In the genomic region with DNA sequence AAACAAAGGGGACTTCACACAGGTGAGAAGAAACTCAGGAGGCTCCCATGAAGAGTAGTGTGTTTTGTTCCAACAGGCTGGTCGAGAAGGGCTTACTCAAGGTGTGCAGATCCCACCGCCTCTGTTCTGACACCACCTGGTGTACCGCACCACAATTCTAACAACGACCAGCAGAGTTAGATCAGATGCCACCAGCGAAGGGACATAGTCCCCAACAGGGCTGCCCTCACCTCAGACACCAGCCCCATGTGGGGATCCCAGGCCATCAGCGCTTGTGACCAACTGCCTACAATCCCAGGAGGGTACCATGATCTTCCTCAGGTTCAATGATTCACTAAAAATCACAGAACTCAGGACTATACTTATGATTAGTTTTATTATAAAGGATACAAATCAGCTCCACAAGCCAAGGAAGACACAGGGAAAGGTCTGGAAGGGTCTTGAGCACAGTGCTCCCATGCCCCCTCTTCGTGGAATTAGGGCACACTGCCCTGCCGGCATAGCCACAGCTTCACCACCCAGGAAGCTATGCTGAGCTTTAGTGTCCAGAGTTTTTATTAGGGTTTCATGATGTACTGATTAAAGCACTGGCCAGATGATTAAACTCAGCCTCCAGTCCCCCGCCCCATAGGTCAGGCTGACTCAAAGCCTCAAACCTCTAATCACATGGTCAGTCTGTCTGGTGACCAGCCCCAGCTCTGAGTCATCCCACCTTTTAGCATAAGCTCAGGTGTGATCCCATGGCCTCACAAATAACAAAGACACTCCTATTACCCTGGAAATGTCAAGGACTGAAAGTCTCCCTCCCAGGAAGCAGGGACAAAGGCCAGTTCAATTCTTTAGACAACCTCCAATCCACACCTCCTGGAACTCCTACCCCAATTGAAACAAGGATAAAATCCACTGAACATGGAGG, we compare ENCODE assay signal across 21 cellular contexts. TPM values are rescaled to one million over a fixed set of nuclear protein-coding genes. Genes with fewer than 3 reads are reported as not detected.
DNase-seq lines count a peak whose midpoint lies in the region; ATAC-seq and TF ChIP-seq lines count a peak whose summit lies in the region.
"Had no signal": no experiment of that assay in that cellular context is flagged by ENCODE, and none has a peak within 500 bp of the region (broad histone marks: within the 10 kb centered on the region; RNA-seq: fewer than 3 reads in every experiment).

No MANE protein-coding gene starts in this region.

- no peak overlapping the region for H3K9ac ChIP-seq in mammary epithelial cell (ENCODE audit: insufficient read depth, low read length)
- H3K9ac ChIP-seq: SK-N-SH had no signal

- H3K4me2 ChIP-seq in mammary epithelial cell (ENCODE audit: insufficient read depth, low read depth, low read length) = no peak overlapping the region
- H3K4me2 ChIP-seq: GM23338, SK-N-SH had no signal

- no peak for TF ChIP-seq CTCF in mammary epithelial cell (conservative IDR thresholded peaks at IDR 0.05 in 1 of 2, IDR thresholded peaks at IDR 0.05 in 1 of 2; ENCODE audit: extremely low read depth in 1 of 2, insufficient read depth in 1 of 2, low read depth in 1 of 2, low read length in 2 of 2)
- TF ChIP-seq CTCF in neutrophil (IDR thresholded peaks at IDR 0.05) = no peak

- peak; percentile 13 for ATAC-seq in activated CD4-positive, alpha-beta T cell treated with anti-CD3 and anti-CD28 coated beads for 36 hours
- ATAC-seq in HG03108 (IDR thresholded peaks at IDR 0.05; ENCODE audit: unreplicated experiment) = no peak
- no peak for ATAC-seq in HG02798 (IDR thresholded peaks at IDR 0.05; ENCODE audit: poor library complexity, unreplicated experiment)
- ATAC-seq: GM23338; naive thymus-derived CD8-positive, alpha-beta T cell; psoas muscle had no signal

- CTCF ChIA-PET in activated CD4-positive, alpha-beta T cell treated with anti-CD3 and anti-CD28 coated beads for 36 hours (lab: Charles Lee) = interaction anchor here (0.6 to 0.7 kb wide), 2 partner anchors 52 to 82 kb away, joined by 4 read pairs; no protein-coding TSS in a partner anchor
- CTCF ChIA-PET in mammary epithelial cell (lab: Charles Lee; ENCODE audit: low non-redundant PET) = no interaction called here

- H3K27ac ChIP-seq in mammary epithelial cell (ENCODE audit: insufficient read depth, low read depth, low read length) (no peak overlapping the region), neutrophil (peak overlapping the region; percentile 19)
- H3K27ac ChIP-seq in effector memory CD4-positive, alpha-beta T cell (ENCODE audit: insufficient read depth, low read length, poor library complexity, severe bottlenecking) = no peak overlapping the region
- H3K27ac ChIP-seq: C4-2B, psoas muscle had no signal

- H3K4me1 ChIP-seq in mammary epithelial cell (ENCODE audit: insufficient read depth, low read length) (no peaks in the 10 kb centered on the region), neutrophil (ENCODE audit: control insufficient read depth in 1 of 2, insufficient read depth in 1 of 2, low read depth in 1 of 2, low read length in 1 of 2) (peaks cover 35 to 40% of the 10 kb centered on the region in 2 experiments)
- no peaks in the 10 kb centered on the region for H3K4me1 ChIP-seq in effector memory CD4-positive, alpha-beta T cell (ENCODE audit: control insufficient read depth, insufficient read depth, low read length, poor library complexity, severe bottlenecking)
- H3K4me1 ChIP-seq: psoas muscle had no signal

- POLR2A ChIA-PET in activated CD4-positive, alpha-beta T cell treated with anti-CD3 and anti-CD28 coated beads for 36 hours (lab: Charles Lee) = no interaction called here

- peaks cover 17% of the 10 kb centered on the region for H3K9me3 ChIP-seq in mammary epithelial cell (replicated peaks; ENCODE audit: insufficient read depth, low read length)
- no peaks in the 10 kb centered on the region for H3K9me3 ChIP-seq in neutrophil
- no peaks in the 10 kb centered on the region for H3K9me3 ChIP-seq in effector memory CD4-positive, alpha-beta T cell (ENCODE audit: control insufficient read depth, low read length)
- H3K9me3 ChIP-seq: SK-N-SH had no signal

- H3K9me3 Mint-ChIP-seq in activated CD4-positive, alpha-beta T cell treated with anti-CD3 and anti-CD28 coated beads for 36 hours (ENCODE audit: low read depth) = peaks cover 18% of the 10 kb centered on the region

- in situ Hi-C loops in mammary epithelial cell (cut with MboI; ENCODE audit: low sequenced_read_pairs in 2 of 2) = no loop called here

- H3K27me3 ChIP-seq in mammary epithelial cell (ENCODE audit: insufficient read depth, low read length) = no peaks in the 10 kb centered on the region
- H3K27me3 ChIP-seq in neutrophil = no peaks in the 10 kb centered on the region
- H3K27me3 ChIP-seq in effector memory CD4-positive, alpha-beta T cell (replicated peaks; ENCODE audit: control insufficient read depth, insufficient read depth, low read length, poor library complexity, severe bottlenecking) = no peaks in the 10 kb centered on the region

- no peak for DNase-seq in activated CD4-positive, alpha-beta T cell treated with anti-CD3 and anti-CD28 coated beads for 36 hours
- DNase-seq in activated CD4-positive, alpha-beta T cell treated with anti-CD3 and anti-CD28 coated beads, Interleukin-2, amount 50 U/mL, for 48 hours = no peak
- DNase-seq in LoVo (ENCODE audit: low spot score) (peak; percentile 83), mammary epithelial cell (peak; percentile 81)
- DNase-seq in effector memory CD4-positive, alpha-beta T cell = no peak
- DNase-seq: 8988T; activated CD4-positive, alpha-beta T cell treated with anti-CD3 and anti-CD28 coated beads, Interleukin-2, amount 50 U/mL, for 1 hour; DMS79 treated with DMSO at 0.1 percent for 48 hours; endodermal cell; naive thymus-derived CD8-positive, alpha-beta T cell; NCI-H1694 treated with DMSO at 0.1 percent for 48 hours; NCI-H510A; psoas muscle; SK-N-SH; stimulated activated CD4-positive, alpha-beta T cell treated with anti-CD3 and anti-CD28 coated beads, Interleukin-12 subunit alpha, Interleukin-12 subunit beta, amount 100 ng/mL, for 4 hours; stimulated activated naive CD4-positive, alpha-beta T cell had no signal

- no peaks in the 10 kb centered on the region for H3K27me3 Mint-ChIP-seq in activated CD4-positive, alpha-beta T cell treated with anti-CD3 and anti-CD28 coated beads for 36 hours
- H3K27me3 Mint-ChIP-seq: naive thymus-derived CD8-positive, alpha-beta T cell had no signal

- peaks cover 67% of the 10 kb centered on the region for H3K36me3 Mint-ChIP-seq in activated CD4-positive, alpha-beta T cell treated with anti-CD3 and anti-CD28 coated beads for 36 hours (ENCODE audit: low read depth)

- WGBS in mammary epithelial cell (ENCODE audit: low coverage, missing lambda C conversion rate) = 98% methylated on average over 9 of the region's 9 CpGs

- no peaks in the 10 kb centered on the region for H4K20me1 ChIP-seq in mammary epithelial cell (ENCODE audit: insufficient read depth, low read length)

- H2AFZ ChIP-seq in mammary epithelial cell (ENCODE audit: low read depth, low read length) = no peak overlapping the region
- H2AFZ ChIP-seq: GM23338 had no signal

- no peaks in the 10 kb centered on the region for H3K4me1 Mint-ChIP-seq in activated CD4-positive, alpha-beta T cell treated with anti-CD3 and anti-CD28 coated beads for 36 hours

- H3K79me2 ChIP-seq in mammary epithelial cell (ENCODE audit: insufficient read depth, low read length) = no peaks in the 10 kb centered on the region

- TSS peak; percentile 25 for BruUV-seq in mammary epithelial cell (replicated peaks; lab: Mats Ljungman, UMichigan)

- intact Hi-C loops in activated CD4-positive, alpha-beta T cell treated with anti-CD3 and anti-CD28 coated beads for 36 hours (cut with DNase I, micrococcal nuclease) = no loop called here
- intact Hi-C loops in mammary epithelial cell (cut with micrococcal nuclease) = no loop called here

- peaks cover 10% of the 10 kb centered on the region for H3K36me3 ChIP-seq in mammary epithelial cell (ENCODE audit: insufficient read depth, low read length)
- H3K36me3 ChIP-seq in neutrophil = peaks cover 84% of the 10 kb centered on the region
- H3K36me3 ChIP-seq in effector memory CD4-positive, alpha-beta T cell (ENCODE audit: control insufficient read depth, insufficient read depth, low read length) = peaks cover 46% of the 10 kb centered on the region

- dilution Hi-C loops in mammary epithelial cell (cut with HindIII; ENCODE audit: low sequenced_read_pairs) = no loop called here

- H3K27ac Mint-ChIP-seq in activated CD4-positive, alpha-beta T cell treated with anti-CD3 and anti-CD28 coated beads for 36 hours = peak overlapping the region; percentile 20
- H3K27ac Mint-ChIP-seq: endodermal cell; GM23338; naive thymus-derived CD8-positive, alpha-beta T cell had no signal

- no peak overlapping the region for H3K4me3 Mint-ChIP-seq in activated CD4-positive, alpha-beta T cell treated with anti-CD3 and anti-CD28 coated beads for 36 hours
- H3K4me3 Mint-ChIP-seq: endodermal cell; GM23338; naive thymus-derived CD8-positive, alpha-beta T cell had no signal

- H3K4me3 ChIP-seq in mammary epithelial cell (replicated peaks in 1 of 3; ENCODE audit: insufficient read depth in 1 of 3, low read depth in 2 of 3, low read length in 3 of 3) = no peak overlapping the region
- H3K4me3 ChIP-seq in neutrophil (ENCODE audit: low read depth in 1 of 2, low read length in 1 of 2) = no peak overlapping the region
- H3K4me3 ChIP-seq in effector memory CD4-positive, alpha-beta T cell (ENCODE audit: insufficient read depth, low read depth, low read length, poor library complexity, severe bottlenecking) = no peak overlapping the region
- H3K4me3 ChIP-seq: GM23338, psoas muscle had no signal

RNA-seq across cellular contexts. Expression of gene TRIM25, which starts 26.0 kb away (rescaled TPM):
- total RNA-seq in activated CD4-positive, alpha-beta T cell treated with anti-CD3 and anti-CD28 coated beads for 36 hours = 100 to 1,000 TPM; 173 to 241 TPM
- total RNA-seq in mammary epithelial cell = 10 to 100 TPM; 49.5 to 95.0 TPM
- 34.9 TPM for polyA plus RNA-seq in mammary epithelial cell
- polyA minus RNA-seq in mammary epithelial cell = 57.2 TPM

RNA-seq across cellular contexts. Expression of gene DGKE, which starts 53.9 kb away (rescaled TPM):
- 10 to 100 TPM; 22.4 to 27.4 TPM for total RNA-seq in activated CD4-positive, alpha-beta T cell treated with anti-CD3 and anti-CD28 coated beads for 36 hours
- total RNA-seq in mammary epithelial cell = 10 to 100 TPM in 1 of 2 donors, 1 to 10 TPM in 1; 6.7 to 13.4 TPM
- polyA plus RNA-seq in mammary epithelial cell = 2.9 TPM
- polyA minus RNA-seq in mammary epithelial cell = 5.4 TPM

RNA-seq across cellular contexts. Expression of gene C17orf67, which starts 54.1 kb away (rescaled TPM):
- total RNA-seq in activated CD4-positive, alpha-beta T cell treated with anti-CD3 and anti-CD28 coated beads for 36 hours = 1 to 10 TPM; 4.0 to 5.0 TPM
- total RNA-seq in mammary epithelial cell = 1 to 10 TPM in 1 of 2 donors, under 1 TPM in 1; 0.17 to 2.6 TPM
- 0.42 TPM for polyA plus RNA-seq in mammary epithelial cell
- not detected for polyA minus RNA-seq in mammary epithelial cell

Comparison
In these comparisons a context has a peak if more than half of its experiments do, and no peak if none do; other contexts are left out.
1. DNase-seq: peak in LoVo (single experiment) and mammary epithelial cell (single experiment); none in activated CD4-positive, alpha-beta T cell treated with anti-CD3 and anti-CD28 coated beads for 36 hours (single experiment), activated CD4-positive, alpha-beta T cell treated with anti-CD3 and anti-CD28 coated beads, Interleukin-2, amount 50 U/mL, for 48 hours (0 of 2) and effector memory CD4-positive, alpha-beta T cell (0 of 3).